10 cellular contexts compared by ENCODE assay signal in the genomic region with DNA sequence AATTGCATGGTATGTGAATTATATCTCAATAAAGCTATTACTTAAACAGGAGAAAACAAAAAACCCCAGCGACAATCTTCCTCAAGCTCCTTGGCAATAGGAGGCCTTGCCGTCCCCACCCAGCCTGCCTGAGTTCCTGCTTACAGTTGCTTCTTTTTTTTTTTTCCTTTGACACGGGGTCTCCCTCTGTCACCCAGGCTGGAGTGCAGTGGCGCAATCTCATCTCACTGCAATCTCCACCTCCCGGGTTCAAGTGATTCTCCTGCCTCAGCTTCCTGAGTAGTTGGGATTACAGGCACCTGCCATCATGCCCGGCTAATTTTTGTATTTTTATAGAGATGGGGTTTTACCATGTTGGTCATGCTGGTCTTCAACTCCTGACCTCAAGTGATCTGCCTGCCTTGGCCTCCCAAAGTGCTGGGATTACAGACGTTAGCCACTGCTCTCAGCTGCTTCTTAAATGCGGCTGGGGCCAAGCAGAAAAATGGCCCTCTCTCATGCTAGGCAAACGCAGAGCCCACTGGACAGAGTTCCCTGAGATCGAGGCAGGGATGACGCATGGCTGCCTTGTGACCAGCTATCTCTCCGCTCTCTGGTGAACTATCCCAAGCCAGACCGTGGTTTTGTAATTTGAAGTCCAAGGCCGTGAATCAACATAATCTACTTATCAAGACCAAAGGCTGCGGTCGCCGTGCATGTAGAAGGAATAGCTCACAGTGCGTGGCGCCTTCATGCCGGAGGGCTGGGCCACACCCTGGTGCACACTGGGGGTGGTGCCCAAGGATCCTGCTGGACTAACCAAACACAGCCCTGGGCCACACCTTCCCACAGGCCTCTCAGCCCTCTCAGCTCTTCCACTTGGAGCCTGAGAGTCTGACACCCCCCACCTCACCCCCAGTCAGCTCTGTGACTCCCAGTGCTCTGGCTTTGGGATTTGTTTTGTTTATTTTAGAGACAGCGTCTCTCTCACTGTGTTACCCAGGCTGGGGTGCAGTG.
DNase-seq lines count a peak whose midpoint lies in the region; TF ChIP-seq lines count a peak whose summit lies in the region.
"Had no signal": no experiment of that assay in that cellular context is flagged by ENCODE, and none has a peak within 500 bp of the region (broad histone marks: within the 10 kb centered on the region; RNA-seq: fewer than 3 reads in every experiment).

No MANE protein-coding gene starts in this region.

- no peaks in the 10 kb centered on the region for H4K20me1 ChIP-seq in BLaER1 treated with 17β-estradiol and CSF1 and Interleukin-3, amounts not matched to agents 10 nM and 100 nM

- H3K9ac ChIP-seq in BLaER1 treated with 17β-estradiol and CSF1 and Interleukin-3, amounts not matched to agents 10 nM and 100 nM: peak overlapping the region in 10 of 11 experiments; percentile 16 to 51 (median 32); a peak in 10 of 22 replicates

- H3K27me3 ChIP-seq in BLaER1 treated with 17β-estradiol and CSF1 and Interleukin-3, amounts not matched to agents 10 nM and 100 nM: no peaks in the 10 kb centered on the region

- no peak for TF ChIP-seq CTCF in astrocyte of the cerebellum (IDR thresholded peaks at IDR 0.05; ENCODE audit: low read depth, low read length, missing control alignments)

- no peak overlapping the region for H3K4me3 ChIP-seq in BLaER1 treated with 17β-estradiol and CSF1 and Interleukin-3, amounts not matched to agents 10 nM and 100 nM
- no peak overlapping the region for H3K4me3 ChIP-seq in astrocyte of the cerebellum (ENCODE audit: low read depth, low read length)

- DNase-seq in NCI-H226 (peak; percentile 100), astrocyte of the cerebellum (ENCODE audit: low read depth) (peak; percentile 60), mucosa of gallbladder (ENCODE audit: low spot score) (peak; percentile 42), NCI-H524 (lab: John Stamatoyannopoulos, UW) (no peak), ACHN (no peak), T-helper 9 cell (no peak), GM19238 (ENCODE audit: insufficient read length, low spot score) (no peak)
- DNase-seq: aorta, NCI-H1694 treated with DMSO at 0.1 percent for 48 hours had no signal

- H3K4me1 ChIP-seq in BLaER1 treated with 17β-estradiol and CSF1 and Interleukin-3, amounts not matched to agents 10 nM and 100 nM: peaks cover 53 to 72% (median 61%) of the 10 kb centered on the region in 10 experiments

- H3K9me3 ChIP-seq in BLaER1 treated with 17β-estradiol and CSF1 and Interleukin-3, amounts not matched to agents 10 nM and 100 nM (replicated peaks in 1 of 11): peaks cover 0 to 10% (median 3%) of the 10 kb centered on the region in 11 experiments; a peak in 17 of 22 replicates

- H3K27ac ChIP-seq in BLaER1 treated with 17β-estradiol and CSF1 and Interleukin-3, amounts not matched to agents 10 nM and 100 nM: peak overlapping the region in 9 of 11 experiments; percentile 20 to 74 (median 69); a peak in 17 of 22 replicates

- peak overlapping the region; percentile 53 to 71 (median 64) for H3K4me2 ChIP-seq in BLaER1 treated with 17β-estradiol and CSF1 and Interleukin-3, amounts not matched to agents 10 nM and 100 nM

- no peaks in the 10 kb centered on the region for H3K36me3 ChIP-seq in BLaER1 treated with 17β-estradiol and CSF1 and Interleukin-3, amounts not matched to agents 10 nM and 100 nM

- in situ Hi-C loops in astrocyte of the cerebellum (cut with HindIII; ENCODE audit: low sequenced_read_pairs) (no loop called here), ACHN (cut with HindIII; ENCODE audit: low pct_ligation_motif_present, low pct_unique_long_range_greater_than_20kb, low sequenced_read_pairs) (no loop called here)

Comparison
In these comparisons a context has a peak if more than half of its experiments do, and no peak if none do; other contexts are left out.
1. DNase-seq: peak in NCI-H226 (single experiment), astrocyte of the cerebellum (single experiment) and mucosa of gallbladder (single experiment); none in NCI-H524 (0 of 2), ACHN (single experiment), T-helper 9 cell (single experiment) and GM19238 (single experiment).